8 cellular contexts compared by ENCODE assay signal in genomic region chr5:88140863-88141694, GRCh38.
DNase-seq lines count a peak whose midpoint lies in the region; ATAC-seq and TF ChIP-seq lines count a peak whose summit lies in the region.

No MANE protein-coding gene starts in this region.

- peak; percentile 39 for TF ChIP-seq CTCF in NB4 (IDR thresholded peaks at IDR 0.05; ENCODE audit: low read depth, low read length)
- peak; percentile 86 for TF ChIP-seq CTCF in glutamatergic neuron (IDR thresholded peaks at IDR 0.05; ENCODE audit: partially characterized antibody, unreplicated experiment)
- no peak for TF ChIP-seq CTCF in omental fat pad (IDR thresholded peaks at IDR 0.05)

- peak overlapping the region; percentile 94 for H3K27ac ChIP-seq in temporal lobe (ENCODE audit: low read depth, low read length)

- TF ChIP-seq POLR2A in NB4 (IDR thresholded peaks at IDR 0.05; ENCODE audit: extremely low read depth, insufficient read length), result no peak

- peak; percentile 97 for DNase-seq in NB4 (ENCODE audit: low read depth)
- peak; percentile 98 for DNase-seq in SK-MEL-5 (ENCODE audit: low read depth, low spot score)
- peak; percentile 52 for DNase-seq in activated naive CD4-positive, alpha-beta T cell treated with anti-CD3 and anti-CD28 coated beads, Interleukin-2, amount 50 U/mL, for 16 hours
- peak; percentile 97 for DNase-seq in glutamatergic neuron
- DNase-seq in omental fat pad (ENCODE audit: low spot score), result peak; percentile 90

- peaks cover 8% of the 10 kb centered on the region for H3K27me3 Mint-ChIP-seq in glutamatergic neuron (ENCODE audit: unreplicated experiment)

- H3K4me3 ChIP-seq in GM08714 (ENCODE audit: low read length) (peak overlapping the region; percentile 67), NB4 (ENCODE audit: low read depth, low read length) (peak overlapping the region; percentile 68)

- ATAC-seq in HG02610 (IDR thresholded peaks at IDR 0.05; ENCODE audit: unreplicated experiment) (peak; percentile 88), omental fat pad (ENCODE audit: low FRiP score) (peak; percentile 95)

- in situ Hi-C loops in SK-MEL-5 (cut with HindIII; ENCODE audit: low pct_unique_long_range_greater_than_20kb, low sequenced_read_pairs), result no loop called here

- no peak overlapping the region for H3K27ac Mint-ChIP-seq in glutamatergic neuron (ENCODE audit: unreplicated experiment)

- H3K4me1 Mint-ChIP-seq in glutamatergic neuron (ENCODE audit: low read depth, unreplicated experiment), result peaks cover 4% of the 10 kb centered on the region

- H3K36me3 Mint-ChIP-seq in glutamatergic neuron (ENCODE audit: unreplicated experiment), result no peaks in the 10 kb centered on the region

- no peaks in the 10 kb centered on the region for H3K9me3 Mint-ChIP-seq in glutamatergic neuron (ENCODE audit: unreplicated experiment)

- no peak overlapping the region for H3K4me3 Mint-ChIP-seq in glutamatergic neuron (ENCODE audit: unreplicated experiment)

Comparison
In these comparisons a context has a peak if more than half of its experiments do, and no peak if none do; other contexts are left out.
1. Peak in every context shown above with its lines: DNase-seq, ATAC-seq, H3K4me3 ChIP-seq and H3K27ac ChIP-seq.
2. CTCF ChIP-seq: peak in NB4 (single experiment) and glutamatergic neuron (single experiment); none in omental fat pad (0 of 3).